ENCODE assay signal across 1 cellular context in the genomic region with DNA sequence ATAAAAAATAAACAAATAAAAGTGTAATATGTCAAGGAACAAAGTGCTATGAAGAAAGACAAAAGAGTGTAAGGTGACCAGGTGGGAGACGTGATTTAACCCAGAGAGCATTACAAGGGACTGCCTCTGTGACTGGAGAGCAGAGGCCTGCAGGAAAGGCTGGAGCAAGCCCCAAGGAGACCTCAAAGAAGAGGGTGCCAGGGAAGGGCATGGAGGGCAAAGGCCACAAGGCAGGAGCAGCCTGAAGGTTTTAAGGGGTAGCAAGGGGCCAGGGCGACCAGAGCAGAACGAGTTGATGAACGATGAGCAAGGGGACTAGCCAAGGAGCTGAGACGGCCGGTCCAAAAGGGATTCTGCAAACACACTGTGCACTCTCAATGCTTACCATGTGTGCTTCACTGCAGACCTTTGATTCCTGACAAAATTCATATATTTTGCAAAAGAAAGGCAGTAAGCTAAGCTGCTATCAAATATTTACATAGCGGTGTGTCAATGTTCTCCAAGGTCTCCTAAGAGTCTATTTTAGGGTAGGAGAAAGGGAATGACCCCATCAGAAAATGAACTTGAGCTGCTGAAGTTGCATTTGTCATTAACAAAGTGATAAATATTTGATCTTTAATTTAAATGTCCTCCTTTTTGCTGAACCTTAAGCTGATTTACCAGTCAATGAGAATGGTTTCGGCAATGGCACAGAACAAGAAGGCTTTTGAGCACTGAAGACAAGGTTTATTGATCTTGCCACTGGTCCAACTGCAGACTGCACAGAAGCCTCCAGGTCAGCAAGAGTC.
TF ChIP-seq lines count a peak whose summit lies in the region.

No MANE protein-coding gene starts in this region.

TF ChIP-seq in liver, 16 proteins besides CTCF, POLR2A, EP300 and RAD21 (continued from another document):
- TF ChIP-seq REST (IDR thresholded peaks at IDR 0.05) (no peak), JUND (IDR thresholded peaks at IDR 0.05) (no peak), RXRA (IDR thresholded peaks at IDR 0.05) (no peak), EGR1 (IDR thresholded peaks at IDR 0.05; ENCODE audit: low read depth in 2 of 2) (no peak), HNF4A (conservative IDR thresholded peaks at IDR 0.05) (no peak), TAF1 (conservative IDR thresholded peaks at IDR 0.05) (no peak), YY1 (IDR thresholded peaks at IDR 0.05) (no peak), ZBTB33 (IDR thresholded peaks at IDR 0.05) (no peak), SP1 (IDR thresholded peaks at IDR 0.05) (no peak), ATF3 (IDR thresholded peaks at IDR 0.05) (no peak), FOXA2 (IDR thresholded peaks at IDR 0.05) (no peak)
